ENCODE assay signal across 8 cellular contexts in the genomic region with DNA sequence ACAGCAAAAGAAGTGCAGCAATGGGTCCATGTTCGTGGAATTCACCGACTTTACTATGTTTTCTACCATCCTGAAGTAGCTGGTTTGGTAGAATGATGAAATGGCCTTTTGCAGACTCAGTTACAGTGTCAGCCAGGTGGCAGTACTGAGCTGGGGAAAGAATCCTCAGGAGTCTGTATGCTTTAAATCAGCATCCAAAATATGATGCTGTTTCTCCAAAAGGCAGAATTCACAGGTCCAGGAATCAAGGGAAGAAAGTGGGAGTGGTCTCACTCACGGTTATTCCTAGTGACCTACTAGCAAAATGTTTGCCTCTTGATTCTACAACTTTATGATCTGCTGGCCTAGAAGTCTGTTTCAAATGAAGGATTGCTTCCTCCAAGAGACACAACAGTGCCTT.
A peak's percentile ranks its signal among the peaks of the same experiment; 100 is the strongest.
DNase-seq lines count a peak whose midpoint lies in the region; TF ChIP-seq lines count a peak whose summit lies in the region.
"Not testable (repeated sequence)": the region's sequence is repeated elsewhere in the genome, so short reads cannot be mapped to it uniquely, and the experiment has no call there.

No MANE protein-coding gene starts in this region.

- not testable (repeated sequence) for H4K20me1 ChIP-seq in smooth muscle cell (ENCODE audit: low read depth)

- CTCF ChIA-PET in RWPE1 (lab: Yijun Ruan, JAX); MCF 10A (lab: Yijun Ruan, JAX): not testable (repeated sequence)

- H3K79me2 ChIP-seq in smooth muscle cell (ENCODE audit: low read depth), result not testable (repeated sequence)

- not testable (repeated sequence) for H3F3A ChIP-seq in smooth muscle cell (ENCODE audit: low read depth)

- H3K27ac Mint-ChIP-seq in CD14-positive monocyte; MCF 10A (ENCODE audit: low read depth, unreplicated experiment): not testable (repeated sequence)

- WGBS in smooth muscle cell (ENCODE audit: low lambda C conversion rate), result 42% methylated on average over 3 of the region's 3 CpGs

- not testable (repeated sequence) for H3K9ac ChIP-seq in smooth muscle cell (ENCODE audit: low read depth)

- not testable (repeated sequence) for H3K4me1 Mint-ChIP-seq in CD14-positive monocyte; MCF 10A (ENCODE audit: insufficient read depth, unreplicated experiment)

- not testable (repeated sequence) for H3K4me3 ChIP-seq in fibroblast of the aortic adventitia (ENCODE audit: low read depth, low read length); kidney epithelial cell (ENCODE audit: low read depth, low read length); smooth muscle cell

- not testable (repeated sequence) for H3K9me3 Mint-ChIP-seq in CD14-positive monocyte; MCF 10A (ENCODE audit: unreplicated experiment)

- H3K27me3 ChIP-seq in kidney epithelial cell (ENCODE audit: control insufficient read depth, insufficient read depth, low read length); smooth muscle cell (ENCODE audit: low read depth): not testable (repeated sequence)

- not testable (repeated sequence) for H3K9me3 ChIP-seq in smooth muscle cell (replicated peaks; ENCODE audit: low read depth)

- intact Hi-C loops in CD14-positive monocyte (cut with micrococcal nuclease); MCF 10A (cut with micrococcal nuclease): not testable (repeated sequence)

- not testable (repeated sequence) for H2AFZ ChIP-seq in smooth muscle cell (ENCODE audit: low read depth)

- POLR2A ChIA-PET in RWPE1 (lab: Yijun Ruan, JAX; ENCODE audit: low non-redundant PET); MCF 10A (lab: Yijun Ruan, JAX): not testable (repeated sequence)

- BruUV-seq in MCF 10A (replicated peaks; lab: Mats Ljungman, UMichigan), result not testable (repeated sequence)

- not testable (repeated sequence) for H3K36me3 ChIP-seq in kidney epithelial cell (ENCODE audit: control insufficient read depth, insufficient read depth, low read length); smooth muscle cell (ENCODE audit: low read depth)

- H3K36me3 Mint-ChIP-seq in CD14-positive monocyte; MCF 10A (ENCODE audit: insufficient read depth, unreplicated experiment): not testable (repeated sequence)

- H3K27ac ChIP-seq in RWPE1; smooth muscle cell (ENCODE audit: low read depth): not testable (repeated sequence)

- DNase-seq in CD14-positive monocyte (ENCODE audit: low spot score); kidney epithelial cell (ENCODE audit: low read depth); smooth muscle cell (lab: John Stamatoyannopoulos, UW; ENCODE audit: unreplicated experiment): not testable (repeated sequence)
- peak; percentile 5 for DNase-seq in LHCN-M2 (ENCODE audit: low read depth)
- peak; percentile 0 for DNase-seq in RWPE1 (ENCODE audit: low spot score)
- peak; percentile 3 for DNase-seq in MCF 10A (ENCODE audit: unreplicated experiment)
- peak; percentile 63 for DNase-seq in fibroblast of the aortic adventitia (ENCODE audit: low read depth)

- H3K4me2 ChIP-seq in smooth muscle cell, result not testable (repeated sequence)

- not testable (repeated sequence) for H3K27me3 Mint-ChIP-seq in CD14-positive monocyte (ENCODE audit: low read depth in 3 of 3); MCF 10A (ENCODE audit: insufficient read depth, unreplicated experiment)

- not testable (repeated sequence) for H3K4me1 ChIP-seq in smooth muscle cell (ENCODE audit: low read depth)

- H3K4me3 Mint-ChIP-seq in CD14-positive monocyte; MCF 10A (ENCODE audit: unreplicated experiment): not testable (repeated sequence)

- TF ChIP-seq CTCF in CD14-positive monocyte (IDR thresholded peaks at IDR 0.05) (peak; percentile 30), GM12874 (IDR thresholded peaks at IDR 0.05; ENCODE audit: insufficient read depth, low read depth, low read length) (peak; percentile 36; the same call in 1 of the 2 replicates), MCF 10A (IDR thresholded peaks at IDR 0.05; ENCODE audit: unreplicated experiment) (peak; percentile 37), fibroblast of the aortic adventitia (IDR thresholded peaks at IDR 0.05; ENCODE audit: insufficient read depth, low read length) (peak; percentile 71), kidney epithelial cell (IDR thresholded peaks at IDR 0.05; ENCODE audit: insufficient read depth, low read length, poor library complexity, severe bottlenecking) (peak; percentile 46), smooth muscle cell (IDR thresholded peaks at IDR 0.05; ENCODE audit: borderline replicate concordance, insufficient read depth, poor library complexity, severe bottlenecking) (peak; percentile 36)
- TF ChIP-seq CTCF in RWPE1 (conservative IDR thresholded peaks at IDR 0.05; ENCODE audit: low read depth), result not testable (repeated sequence)
